ENCODE assay signal across 17 cellular contexts in the genomic region with DNA sequence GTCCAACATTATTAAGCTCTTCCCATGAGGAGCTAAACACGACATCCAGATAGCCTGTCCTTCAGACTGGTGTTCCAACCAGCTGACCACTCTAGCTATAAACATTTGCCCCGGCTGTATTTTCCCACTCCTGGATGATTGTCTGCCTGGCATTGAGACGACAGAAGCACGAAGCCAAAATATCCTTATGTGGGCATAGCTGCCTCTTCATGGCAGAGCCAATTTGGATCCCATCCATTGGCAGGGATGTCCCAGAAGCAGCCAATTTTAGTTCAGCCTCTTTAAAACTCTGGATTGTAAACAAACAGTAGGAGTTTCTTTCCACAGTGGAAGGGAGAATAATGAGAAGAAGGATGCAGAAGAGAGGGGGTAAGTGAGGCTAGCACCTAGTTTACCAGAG.
DNase-seq lines count a peak whose midpoint lies in the region; ATAC-seq and TF ChIP-seq lines count a peak whose summit lies in the region.
"Had no signal": no experiment of that assay in that cellular context is flagged by ENCODE, and none has a peak within 500 bp of the region (broad histone marks: within the 10 kb centered on the region; RNA-seq: fewer than 3 reads in every experiment).

No MANE protein-coding gene starts in this region.

- no peaks in the 10 kb centered on the region for H3K36me3 Mint-ChIP-seq in activated T-helper 17 cell treated with anti-CD3 and anti-CD28 coated beads, Interleukin-2, amount 50 U/mL, for 72 hours (ENCODE audit: low read depth)

- no peaks in the 10 kb centered on the region for H3K36me3 ChIP-seq in muscle layer of colon (ENCODE audit: insufficient read depth, low read length)
- no peaks in the 10 kb centered on the region for H3K36me3 ChIP-seq in thyroid gland
- H3K36me3 ChIP-seq: ovary had no signal

- H3K4me3 ChIP-seq in fibroblast of the aortic adventitia (ENCODE audit: low read depth, low read length), result no peak overlapping the region
- H3K4me3 ChIP-seq in muscle layer of colon (ENCODE audit: low read depth in 1 of 2, low read length in 2 of 2), result no peak overlapping the region
- no peak overlapping the region for H3K4me3 ChIP-seq in thyroid gland (replicated peaks in 1 of 3)
- H3K4me3 ChIP-seq: ovary had no signal

- H3K27me3 ChIP-seq in muscle layer of colon (ENCODE audit: control insufficient read depth in 1 of 2, insufficient read depth in 2 of 2, low read length in 2 of 2) (no peaks in the 10 kb centered on the region), thyroid gland (no peaks in the 10 kb centered on the region)
- H3K27me3 ChIP-seq: ovary had no signal

- TF ChIP-seq CTCF in fibroblast of the aortic adventitia (IDR thresholded peaks at IDR 0.05; ENCODE audit: insufficient read depth, low read length), result no peak
- no peak for TF ChIP-seq CTCF in thyroid gland (IDR thresholded peaks at IDR 0.05)

- ATAC-seq in GM21515 (IDR thresholded peaks at IDR 0.05; ENCODE audit: unreplicated experiment) (no peak), HG02852 (IDR thresholded peaks at IDR 0.05; ENCODE audit: unreplicated experiment) (no peak)
- no peak for ATAC-seq in activated T-helper 17 cell treated with anti-CD3 and anti-CD28 coated beads, Interleukin-2, amount 50 U/mL, for 72 hours (replicated peaks)

- H3K4me1 ChIP-seq in muscle layer of colon (ENCODE audit: insufficient read depth, low read length) (no peaks in the 10 kb centered on the region), thyroid gland (no peaks in the 10 kb centered on the region)

- H3K9ac ChIP-seq in muscle layer of colon (ENCODE audit: low read length), result no peak overlapping the region

- H3K27ac Mint-ChIP-seq in activated T-helper 17 cell treated with anti-CD3 and anti-CD28 coated beads, Interleukin-2, amount 50 U/mL, for 72 hours, result no peak overlapping the region
- H3K27ac Mint-ChIP-seq: H9 had no signal

- H3K27me3 Mint-ChIP-seq in activated T-helper 17 cell treated with anti-CD3 and anti-CD28 coated beads, Interleukin-2, amount 50 U/mL, for 72 hours, result no peaks in the 10 kb centered on the region

- H3K4me1 Mint-ChIP-seq in activated T-helper 17 cell treated with anti-CD3 and anti-CD28 coated beads, Interleukin-2, amount 50 U/mL, for 72 hours, result no peaks in the 10 kb centered on the region
- H3K4me1 Mint-ChIP-seq: H9 had no signal

- no peak for TF ChIP-seq POLR2A in thyroid gland (IDR thresholded peaks at IDR 0.05)

- no peak overlapping the region for H3K4me3 Mint-ChIP-seq in activated T-helper 17 cell treated with anti-CD3 and anti-CD28 coated beads, Interleukin-2, amount 50 U/mL, for 72 hours
- H3K4me3 Mint-ChIP-seq: H9 had no signal

- H3K9me3 ChIP-seq in muscle layer of colon (ENCODE audit: low read length) (no peaks in the 10 kb centered on the region), thyroid gland (no peaks in the 10 kb centered on the region)
- H3K9me3 ChIP-seq: ovary had no signal

- DNase-seq in NCI-H2029 treated with DMSO at 0.1 percent for 48 hours (lab: John Stamatoyannopoulos, UW), result peak; percentile 25
- DNase-seq in fibroblast of the aortic adventitia (ENCODE audit: low read depth), result peak; percentile 10
- DNase-seq in thyroid gland, result peak; percentile 19 to 45
- DNase-seq in T-helper 2 cell, result no peak
- DNase-seq: activated effector memory CD4-positive, alpha-beta T cell treated with anti-CD3 and anti-CD28 coated beads, Interleukin-2, amount 50 U/mL, for 16 hours; amniotic stem cell; GDM1; H9; Kasumi-1; kidney; NCI-H146; NCI-H226 had no signal

- WGBS in thyroid gland, 2 donors, result 21% methylated on average over 4 of the region's 4 CpGs

- H3K9me3 Mint-ChIP-seq in activated T-helper 17 cell treated with anti-CD3 and anti-CD28 coated beads, Interleukin-2, amount 50 U/mL, for 72 hours, result no peaks in the 10 kb centered on the region
- H3K9me3 Mint-ChIP-seq: H9 had no signal

- intact Hi-C loops in thyroid gland (cut with DNase I), result no loop called here

- H3K27ac ChIP-seq in muscle layer of colon (ENCODE audit: low read depth, low read length) (peak overlapping the region; percentile 68), thyroid gland (no peak overlapping the region)
- H3K27ac ChIP-seq: ovary had no signal

Comparison
In these comparisons a context has a peak if more than half of its experiments do, and no peak if none do; other contexts are left out.
1. DNase-seq: peak in NCI-H2029 treated with DMSO at 0.1 percent for 48 hours (single experiment), fibroblast of the aortic adventitia (single experiment) and thyroid gland (2 of 2); none in T-helper 2 cell (0 of 5).